Comparison of ENCODE assay signal across 3 cellular contexts in genomic region chr1:16779525-16779924, GRCh38. TPM values are rescaled to one million over a fixed set of nuclear protein-coding genes. Genes with fewer than 3 reads are reported as not detected.
"Had no signal": no experiment of that assay in that cellular context is flagged by ENCODE, and none has a peak within 500 bp of the region (broad histone marks: within the 10 kb centered on the region; RNA-seq: fewer than 3 reads in every experiment).

No MANE protein-coding gene starts in this region.

RNA-seq across cellular contexts. Expression of gene RNU1-4, which starts 39.2 kb away (rescaled TPM):
- total RNA-seq: fibroblast of villous mesenchyme had no signal
- polyA plus RNA-seq: adipose tissue, fibroblast of lung had no signal
